Comparison of ENCODE assay signal across 19 cellular contexts in the genomic region with DNA sequence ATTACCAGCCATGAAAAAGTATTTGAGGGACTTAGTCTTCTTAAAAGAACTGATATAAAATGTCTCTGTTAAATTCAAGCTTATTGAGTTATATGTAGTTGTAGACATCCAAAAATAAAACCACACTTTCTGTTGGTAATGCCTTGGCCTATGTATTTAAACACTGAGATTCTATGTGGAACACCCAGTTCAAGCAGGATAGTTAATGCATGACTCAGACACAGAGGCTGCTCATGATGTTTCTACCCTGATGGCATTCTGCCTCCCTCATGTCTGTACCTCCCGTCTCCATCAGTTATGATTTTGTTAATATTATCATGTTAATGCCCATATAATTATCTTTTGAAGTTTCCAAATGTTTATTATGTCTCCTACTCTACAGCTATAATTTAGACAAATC.
A peak's percentile ranks its signal among the peaks of the same experiment; 100 is the strongest.
DNase-seq lines count a peak whose midpoint lies in the region; ATAC-seq and TF ChIP-seq lines count a peak whose summit lies in the region.
"Had no signal": no experiment of that assay in that cellular context is flagged by ENCODE, and none has a peak within 500 bp of the region (broad histone marks: within the 10 kb centered on the region; RNA-seq: fewer than 3 reads in every experiment).

No MANE protein-coding gene starts in this region.

- POLR2A ChIA-PET in OCI-LY7 (lab: Charles Lee): no interaction called here

- H3K4me2 ChIP-seq in OCI-LY7 (ENCODE audit: low read length): no peak overlapping the region

- no peak for ATAC-seq in left lobe of liver
- ATAC-seq in activated T-helper 17 cell treated with anti-CD3 and anti-CD28 coated beads, Interleukin-2, amount 50 U/mL, for 72 hours (replicated peaks): no peak
- ATAC-seq: gastroesophageal sphincter had no signal

- H2AFZ ChIP-seq in OCI-LY7 (ENCODE audit: low read length): no peak overlapping the region

- H3K4me3 Mint-ChIP-seq in activated T-helper 17 cell treated with anti-CD3 and anti-CD28 coated beads, Interleukin-2, amount 50 U/mL, for 72 hours: no peak overlapping the region
- H3K4me3 Mint-ChIP-seq: activated CD4-positive, alpha-beta T cell treated with anti-CD3 and anti-CD28 coated beads, Interleukin-2, amount 10 ng/mL, durations not matched to agents 24 days and 14 days; activated naive CD8-positive, alpha-beta T cell treated with anti-CD3 and anti-CD28 coated beads, Interleukin-2, amount 10 ng/mL, durations not matched to agents 7 days and 5 days had no signal

- H3K27me3 Mint-ChIP-seq in activated T-helper 17 cell treated with anti-CD3 and anti-CD28 coated beads, Interleukin-2, amount 50 U/mL, for 72 hours: no peaks in the 10 kb centered on the region
- H3K27me3 Mint-ChIP-seq: activated CD4-positive, alpha-beta T cell treated with anti-CD3 and anti-CD28 coated beads, Interleukin-2, amount 10 ng/mL, durations not matched to agents 24 days and 14 days; activated naive CD8-positive, alpha-beta T cell treated with anti-CD3 and anti-CD28 coated beads, Interleukin-2, amount 10 ng/mL, durations not matched to agents 7 days and 5 days had no signal

- no peaks in the 10 kb centered on the region for H3K4me1 Mint-ChIP-seq in activated T-helper 17 cell treated with anti-CD3 and anti-CD28 coated beads, Interleukin-2, amount 50 U/mL, for 72 hours
- H3K4me1 Mint-ChIP-seq: activated CD4-positive, alpha-beta T cell treated with anti-CD3 and anti-CD28 coated beads, Interleukin-2, amount 10 ng/mL, durations not matched to agents 24 days and 14 days; activated naive CD8-positive, alpha-beta T cell treated with anti-CD3 and anti-CD28 coated beads, Interleukin-2, amount 10 ng/mL, durations not matched to agents 7 days and 5 days had no signal

- H3K4me1 ChIP-seq in OCI-LY7 (ENCODE audit: insufficient read depth, low read length, poor library complexity, severe bottlenecking): no peaks in the 10 kb centered on the region
- H3K4me1 ChIP-seq: gastroesophageal sphincter, prostate gland, SJCRH30 had no signal

- TF ChIP-seq CTCF in fibroblast of the aortic adventitia (IDR thresholded peaks at IDR 0.05; ENCODE audit: insufficient read depth, low read length): no peak
- no peak for TF ChIP-seq CTCF in OCI-LY7 (conservative IDR thresholded peaks at IDR 0.05; ENCODE audit: low read length)

- no peaks in the 10 kb centered on the region for H3K79me2 ChIP-seq in OCI-LY7 (ENCODE audit: insufficient read depth, low read depth, low read length)

- H3K27ac Mint-ChIP-seq in activated T-helper 17 cell treated with anti-CD3 and anti-CD28 coated beads, Interleukin-2, amount 50 U/mL, for 72 hours: no peak overlapping the region
- H3K27ac Mint-ChIP-seq: activated CD4-positive, alpha-beta T cell treated with anti-CD3 and anti-CD28 coated beads, Interleukin-2, amount 10 ng/mL, durations not matched to agents 24 days and 14 days; activated naive CD8-positive, alpha-beta T cell treated with anti-CD3 and anti-CD28 coated beads, Interleukin-2, amount 10 ng/mL, durations not matched to agents 7 days and 5 days had no signal

- no TSS peak for BruUV-seq in OCI-LY7 (replicated peaks; lab: Mats Ljungman, UMichigan)

- CTCF ChIA-PET in OCI-LY7 (lab: Charles Lee; ENCODE audit: unreplicated experiment): no interaction called here

- no peaks in the 10 kb centered on the region for H3K36me3 ChIP-seq in OCI-LY7 (ENCODE audit: insufficient read depth, low read length)
- H3K36me3 ChIP-seq: gastroesophageal sphincter, prostate gland, SJCRH30 had no signal

- DNase-seq in H4 (ENCODE audit: low spot score) (peak; percentile 6), amniotic epithelial cell (ENCODE audit: low read depth) (peak; percentile 50), fibroblast of the aortic adventitia (ENCODE audit: low read depth) (peak; percentile 8), skeletal muscle cell (ENCODE audit: low read depth) (peak; percentile 30), left lobe of liver (ENCODE audit: low spot score) (no peak), OCI-LY7 (ENCODE audit: low spot score) (no peak), DMS53 treated with DMSO at 0.1 percent for 48 hours (lab: John Stamatoyannopoulos, UW; ENCODE audit: unreplicated experiment) (no peak)
- DNase-seq: activated CD4-positive, alpha-beta T cell treated with anti-CD3 and anti-CD28 coated beads, Interleukin-2, amount 10 ng/mL, durations not matched to agents 24 days and 14 days; activated naive CD8-positive, alpha-beta T cell treated with anti-CD3 and anti-CD28 coated beads, Interleukin-2, amount 10 ng/mL, durations not matched to agents 7 days and 5 days; activated T-cell treated with anti-CD3 and anti-CD28 coated beads, Interleukin-2, amount 50 U/mL, for 1 hour; dorsolateral prefrontal cortex; MV-4-11; stimulated activated CD4-positive, alpha-beta T cell treated with anti-CD3 and anti-CD28 coated beads, Interleukin-15, amount 100 ng/mL, for 24 hours; T1000 had no signal

- H3K9me3 Mint-ChIP-seq in activated T-helper 17 cell treated with anti-CD3 and anti-CD28 coated beads, Interleukin-2, amount 50 U/mL, for 72 hours: no peaks in the 10 kb centered on the region
- H3K9me3 Mint-ChIP-seq: activated CD4-positive, alpha-beta T cell treated with anti-CD3 and anti-CD28 coated beads, Interleukin-2, amount 10 ng/mL, durations not matched to agents 24 days and 14 days; activated naive CD8-positive, alpha-beta T cell treated with anti-CD3 and anti-CD28 coated beads, Interleukin-2, amount 10 ng/mL, durations not matched to agents 7 days and 5 days had no signal

- no peaks in the 10 kb centered on the region for H3K9me3 ChIP-seq in OCI-LY7 (ENCODE audit: low read length)
- H3K9me3 ChIP-seq: gastroesophageal sphincter, prostate gland, SJCRH30 had no signal

- H3K27ac ChIP-seq in OCI-LY7 (ENCODE audit: low read depth, low read length, poor library complexity, severe bottlenecking): no peak overlapping the region
- H3K27ac ChIP-seq: C4-2B, gastroesophageal sphincter, prostate gland, SJCRH30 had no signal

- no peaks in the 10 kb centered on the region for H4K20me1 ChIP-seq in OCI-LY7 (ENCODE audit: insufficient read depth, low read length)

- no peak overlapping the region for H3K4me3 ChIP-seq in fibroblast of the aortic adventitia (ENCODE audit: low read depth, low read length)
- no peak overlapping the region for H3K4me3 ChIP-seq in skeletal muscle cell (ENCODE audit: low read depth, low read length)
- no peak overlapping the region for H3K4me3 ChIP-seq in OCI-LY7 (ENCODE audit: low read depth, low read length, poor library complexity, severe bottlenecking)
- H3K4me3 ChIP-seq: dorsolateral prefrontal cortex, gastroesophageal sphincter, prostate gland, SJCRH30 had no signal

- intact Hi-C loops in OCI-LY7 (cut with micrococcal nuclease; ENCODE audit: unreplicated experiment): no loop called here

- no peaks in the 10 kb centered on the region for H3K36me3 Mint-ChIP-seq in activated T-helper 17 cell treated with anti-CD3 and anti-CD28 coated beads, Interleukin-2, amount 50 U/mL, for 72 hours (ENCODE audit: low read depth)
- H3K36me3 Mint-ChIP-seq: activated naive CD8-positive, alpha-beta T cell treated with anti-CD3 and anti-CD28 coated beads, Interleukin-2, amount 10 ng/mL, durations not matched to agents 7 days and 5 days had no signal

- H3K9me2 ChIP-seq in OCI-LY7 (ENCODE audit: insufficient read depth, low read length): no peaks in the 10 kb centered on the region

Comparison
In these comparisons a context has a peak if more than half of its experiments do, and no peak if none do; other contexts are left out.
1. DNase-seq: peak in H4 (single experiment), amniotic epithelial cell (single experiment), fibroblast of the aortic adventitia (single experiment) and skeletal muscle cell (single experiment); none in left lobe of liver (single experiment), OCI-LY7 (single experiment) and DMS53 treated with DMSO at 0.1 percent for 48 hours (single experiment).